In the genomic region with DNA sequence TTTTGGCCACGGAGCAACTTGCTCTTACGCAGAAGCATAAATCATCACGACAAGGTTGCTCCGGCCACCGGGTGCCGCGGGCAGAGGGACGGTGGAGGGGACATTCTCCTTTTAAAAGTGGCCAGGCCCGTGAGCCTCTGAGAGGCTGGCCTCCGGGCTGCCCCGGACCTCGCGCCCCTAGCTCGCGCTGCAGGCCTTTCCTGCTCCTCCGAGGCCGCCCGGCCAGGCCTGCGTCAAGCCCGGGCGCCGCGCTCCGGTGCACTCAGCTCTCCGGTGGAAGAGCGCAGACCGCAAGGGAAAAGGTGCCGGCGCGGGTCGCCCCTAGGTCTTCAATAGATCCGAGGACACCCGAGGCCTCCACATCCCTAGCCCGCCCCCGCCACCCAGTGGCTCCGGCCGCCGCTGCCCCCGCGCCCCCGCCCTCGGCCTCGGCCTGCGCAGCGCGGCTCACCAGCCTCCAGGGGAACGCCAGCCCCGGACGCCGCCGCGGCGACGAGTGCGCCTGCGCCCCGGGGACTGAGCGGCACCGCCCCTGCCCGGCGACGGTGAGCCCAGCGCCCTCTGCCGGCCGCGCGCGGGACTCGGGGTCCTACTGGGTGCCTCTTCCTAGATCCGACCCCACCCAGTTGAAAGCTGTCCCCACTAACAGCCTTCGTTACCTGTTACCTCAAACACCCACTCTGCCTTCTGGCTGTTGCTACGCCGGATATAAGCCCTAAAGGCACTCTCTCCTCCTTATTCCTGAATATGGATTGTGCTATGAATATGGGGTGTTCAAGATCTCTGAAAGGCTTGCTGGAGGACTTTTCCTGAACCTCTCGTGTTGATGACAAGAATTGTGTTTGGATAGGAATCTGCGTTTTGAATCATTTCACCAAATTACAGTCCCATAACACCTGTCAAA, we compare ENCODE assay signal across 8 cellular contexts. TPM values are rescaled to one million over a fixed set of nuclear protein-coding genes. Genes with fewer than 3 reads are reported as not detected.
A peak's percentile ranks its signal among the peaks of the same experiment; 100 is the strongest.
DNase-seq lines count a peak whose midpoint lies in the region; ATAC-seq, FAIRE-seq and TF ChIP-seq lines count a peak whose summit lies in the region.

A gene (minus strand): TSS at position 500 of the 904 bp plus-strand sequence. CDS start 10,671 bp downstream, outside the sequence.

- intact Hi-C loops in left ventricle myocardium superior (cut with micrococcal nuclease) = no loop called here

- peak; percentile 90 for DNase-seq in GM12891 (ENCODE audit: insufficient read length, low spot score)
- peak; percentile 68 for DNase-seq in NCI-H1417 treated with DMSO at 0.1 percent for 48 hours (lab: John Stamatoyannopoulos, UW)
- peak; percentile 87 to 94 (median 88) for DNase-seq in T-helper 1 cell
- peak; percentile 44 to 96 (median 84) for DNase-seq in amygdala (lab: John Stamatoyannopoulos, UW)
- peak; percentile 98 for DNase-seq in left ventricle myocardium superior
- DNase-seq in pulmonary artery endothelial cell (ENCODE audit: low read depth, low spot score) = peak; percentile 32
- peak; percentile 98 for DNase-seq in urothelium cell line (ENCODE audit: low spot score)

- peak; percentile 96 for FAIRE-seq in GM12891 (lab: Jason Lieb, UNC)
- FAIRE-seq in urothelium cell line (lab: Jason Lieb, UNC) = peak; percentile 95

- TF ChIP-seq POLR2A in GM12891 (IDR thresholded peaks at IDR 0.05; ENCODE audit: low read depth, low read length) = no peak

- ATAC-seq in HG02759 (IDR thresholded peaks at IDR 0.05; ENCODE audit: unreplicated experiment) (peak; percentile 95), left ventricle myocardium superior (peak; percentile 100)

TF ChIP-seq in GM12891, 5 proteins besides CTCF, POLR2A, EP300 and RAD21:
- TF ChIP-seq PAX5 (IDR thresholded peaks at IDR 0.05; ENCODE audit: insufficient read depth, low read length, severe bottlenecking) (peak; percentile 83), POLR2AphosphoS5 (IDR thresholded peaks at IDR 0.05; ENCODE audit: low read depth, low read length) (no peak), TAF1 (IDR thresholded peaks at IDR 0.05; ENCODE audit: low read depth, low read length) (peak; percentile 28; the same call in 1 of the 2 replicates)

RNA-seq across cellular contexts. Expression of the gene that starts here (rescaled TPM):
- 13.2 TPM for polyA plus RNA-seq in GM12891 (2012; ENCODE audit: low read depth, missing spikeins)
- 7.0 TPM for total RNA-seq in left ventricle myocardium superior
- 1.1 and 5.9 TPM in 2 replicates for total RNA-seq in pulmonary artery endothelial cell

Comparison
In these comparisons a context has a peak if more than half of its experiments do, and no peak if none do; other contexts are left out.
1. Peak in every context shown above with its lines: DNase-seq and ATAC-seq.
2. DNase-seq: peak in every context shown above with its lines; median percentile 98 in left ventricle myocardium superior; 98 in urothelium cell line; 90 in GM12891; 88 in T-helper 1 cell; 84 in amygdala; 68 in NCI-H1417 treated with DMSO at 0.1 percent for 48 hours; 32 in pulmonary artery endothelial cell.